In genomic region chr10:118488710-118489497, GRCh38 we compare ENCODE assay signal across 1 cellular context.
TF ChIP-seq lines count a peak whose summit lies in the region.

No MANE protein-coding gene starts in this region.

TF ChIP-seq in K562, 482 proteins besides CTCF, POLR2A, EP300 and RAD21 (continued from another document):
- TF ChIP-seq ZNF280A (IDR thresholded peaks at IDR 0.05; ENCODE audit: low read depth, partially characterized antibody) (peak; percentile 57), MAFK (IDR thresholded peaks at IDR 0.05; ENCODE audit: low read length) (peak; percentile 49), MAFG (tag; conservative IDR thresholded peaks at IDR 0.05) (peak; percentile 77), SMAD2 (IDR thresholded peaks at IDR 0.05; ENCODE audit: low read depth, low read length) (no peak), STAT5A (IDR thresholded peaks at IDR 0.05; ENCODE audit: borderline replicate concordance, low read length) (no peak), DPF2 (IDR thresholded peaks at IDR 0.05) (0 out of 2 replicates have a peak, but pooled peaks have one; percentile 35), GABPB1 (CRISPR knock-in tag; IDR thresholded peaks at IDR 0.05) (no peak), BACH1 (tag; IDR thresholded peaks at IDR 0.05) (no peak), CBFA2T3 (IDR thresholded peaks at IDR 0.05) (0 out of 2 replicates have a peak, but pooled peaks have one; percentile 3), BDP1 (IDR thresholded peaks at IDR 0.05; ENCODE audit: insufficient read depth, insufficient read length) (no peak), RBM39 (optimal IDR thresholded peaks at IDR 0.05; ENCODE audit: low read depth, low read length) (no peak), NFIC (IDR thresholded peaks at IDR 0.05) (peak; percentile 52; the same call in 1 of the 2 replicates), ZNF449 (CRISPR knock-in tag; IDR thresholded peaks at IDR 0.05) (no peak), ZZZ3 (IDR thresholded peaks at IDR 0.05) (no peak), ZNF134 (CRISPR knock-in tag; conservative IDR thresholded peaks at IDR 0.05) (no peak), NFRKB (IDR thresholded peaks at IDR 0.05; ENCODE audit: low read depth) (no peak), CBX1 (IDR thresholded peaks at IDR 0.05; ENCODE audit: low read depth) (no peak), SP1 (CRISPR knock-in tag; IDR thresholded peaks at IDR 0.05) (no peak), HNRNPL (IDR thresholded peaks at IDR 0.05; ENCODE audit: low read depth, low read length) (no peak), ELK3 (CRISPR knock-in tag; IDR thresholded peaks at IDR 0.05) (no peak), EHMT2 (IDR thresholded peaks at IDR 0.05) (peak; percentile 77; the same call in 1 of the 2 replicates), ZNF316 (IDR thresholded peaks at IDR 0.05) (peak; percentile 79), EP400 (IDR thresholded peaks at IDR 0.05) (no peak), ZNF592 (IDR thresholded peaks at IDR 0.05) (0 out of 2 replicates have a peak, but pooled peaks have one; percentile 25), CREM (IDR thresholded peaks at IDR 0.05; ENCODE audit: low read depth) (no peak), ZNF124 (CRISPR knock-in tag; IDR thresholded peaks at IDR 0.05) (no peak), CREB1 (IDR thresholded peaks at IDR 0.05) (no peak), CREB1 (CRISPR knock-in tag; IDR thresholded peaks at IDR 0.05) (no peak)
- TF ChIP-seq, protein P1, sequence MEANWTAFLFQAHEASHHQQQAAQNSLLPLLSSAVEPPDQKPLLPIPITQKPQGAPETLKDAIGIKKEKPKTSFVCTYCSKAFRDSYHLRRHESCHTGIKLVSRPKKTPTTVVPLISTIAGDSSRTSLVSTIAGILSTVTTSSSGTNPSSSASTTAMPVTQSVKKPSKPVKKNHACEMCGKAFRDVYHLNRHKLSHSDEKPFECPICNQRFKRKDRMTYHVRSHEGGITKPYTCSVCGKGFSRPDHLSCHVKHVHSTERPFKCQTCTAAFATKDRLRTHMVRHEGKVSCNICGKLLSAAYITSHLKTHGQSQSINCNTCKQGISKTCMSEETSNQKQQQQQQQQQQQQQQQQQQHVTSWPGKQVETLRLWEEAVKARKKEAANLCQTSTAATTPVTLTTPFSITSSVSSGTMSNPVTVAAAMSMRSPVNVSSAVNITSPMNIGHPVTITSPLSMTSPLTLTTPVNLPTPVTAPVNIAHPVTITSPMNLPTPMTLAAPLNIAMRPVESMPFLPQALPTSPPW (CRISPR knock-in tag; IDR thresholded peaks at IDR 0.05) = no peak
- TF ChIP-seq, protein P2, sequence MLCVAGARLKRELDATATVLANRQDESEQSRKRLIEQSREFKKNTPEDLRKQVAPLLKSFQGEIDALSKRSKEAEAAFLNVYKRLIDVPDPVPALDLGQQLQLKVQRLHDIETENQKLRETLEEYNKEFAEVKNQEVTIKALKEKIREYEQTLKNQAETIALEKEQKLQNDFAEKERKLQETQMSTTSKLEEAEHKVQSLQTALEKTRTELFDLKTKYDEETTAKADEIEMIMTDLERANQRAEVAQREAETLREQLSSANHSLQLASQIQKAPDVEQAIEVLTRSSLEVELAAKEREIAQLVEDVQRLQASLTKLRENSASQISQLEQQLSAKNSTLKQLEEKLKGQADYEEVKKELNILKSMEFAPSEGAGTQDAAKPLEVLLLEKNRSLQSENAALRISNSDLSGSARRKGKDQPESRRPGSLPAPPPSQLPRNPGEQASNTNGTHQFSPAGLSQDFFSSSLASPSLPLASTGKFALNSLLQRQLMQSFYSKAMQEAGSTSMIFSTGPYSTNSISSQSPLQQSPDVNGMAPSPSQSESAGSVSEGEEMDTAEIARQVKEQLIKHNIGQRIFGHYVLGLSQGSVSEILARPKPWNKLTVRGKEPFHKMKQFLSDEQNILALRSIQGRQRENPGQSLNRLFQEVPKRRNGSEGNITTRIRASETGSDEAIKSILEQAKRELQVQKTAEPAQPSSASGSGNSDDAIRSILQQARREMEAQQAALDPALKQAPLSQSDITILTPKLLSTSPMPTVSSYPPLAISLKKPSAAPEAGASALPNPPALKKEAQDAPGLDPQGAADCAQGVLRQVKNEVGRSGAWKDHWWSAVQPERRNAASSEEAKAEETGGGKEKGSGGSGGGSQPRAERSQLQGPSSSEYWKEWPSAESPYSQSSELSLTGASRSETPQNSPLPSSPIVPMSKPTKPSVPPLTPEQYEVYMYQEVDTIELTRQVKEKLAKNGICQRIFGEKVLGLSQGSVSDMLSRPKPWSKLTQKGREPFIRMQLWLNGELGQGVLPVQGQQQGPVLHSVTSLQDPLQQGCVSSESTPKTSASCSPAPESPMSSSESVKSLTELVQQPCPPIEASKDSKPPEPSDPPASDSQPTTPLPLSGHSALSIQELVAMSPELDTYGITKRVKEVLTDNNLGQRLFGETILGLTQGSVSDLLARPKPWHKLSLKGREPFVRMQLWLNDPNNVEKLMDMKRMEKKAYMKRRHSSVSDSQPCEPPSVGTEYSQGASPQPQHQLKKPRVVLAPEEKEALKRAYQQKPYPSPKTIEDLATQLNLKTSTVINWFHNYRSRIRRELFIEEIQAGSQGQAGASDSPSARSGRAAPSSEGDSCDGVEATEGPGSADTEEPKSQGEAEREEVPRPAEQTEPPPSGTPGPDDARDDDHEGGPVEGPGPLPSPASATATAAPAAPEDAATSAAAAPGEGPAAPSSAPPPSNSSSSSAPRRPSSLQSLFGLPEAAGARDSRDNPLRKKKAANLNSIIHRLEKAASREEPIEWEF (CRISPR knock-in tag; IDR thresholded peaks at IDR 0.05) = no peak
- TF ChIP-seq, protein P3, sequence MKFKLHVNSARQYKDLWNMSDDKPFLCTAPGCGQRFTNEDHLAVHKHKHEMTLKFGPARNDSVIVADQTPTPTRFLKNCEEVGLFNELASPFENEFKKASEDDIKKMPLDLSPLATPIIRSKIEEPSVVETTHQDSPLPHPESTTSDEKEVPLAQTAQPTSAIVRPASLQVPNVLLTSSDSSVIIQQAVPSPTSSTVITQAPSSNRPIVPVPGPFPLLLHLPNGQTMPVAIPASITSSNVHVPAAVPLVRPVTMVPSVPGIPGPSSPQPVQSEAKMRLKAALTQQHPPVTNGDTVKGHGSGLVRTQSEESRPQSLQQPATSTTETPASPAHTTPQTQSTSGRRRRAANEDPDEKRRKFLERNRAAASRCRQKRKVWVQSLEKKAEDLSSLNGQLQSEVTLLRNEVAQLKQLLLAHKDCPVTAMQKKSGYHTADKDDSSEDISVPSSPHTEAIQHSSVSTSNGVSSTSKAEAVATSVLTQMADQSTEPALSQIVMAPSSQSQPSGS (CRISPR knock-in tag; IDR thresholded peaks at IDR 0.05) = no peak
- TF ChIP-seq, protein P4, sequence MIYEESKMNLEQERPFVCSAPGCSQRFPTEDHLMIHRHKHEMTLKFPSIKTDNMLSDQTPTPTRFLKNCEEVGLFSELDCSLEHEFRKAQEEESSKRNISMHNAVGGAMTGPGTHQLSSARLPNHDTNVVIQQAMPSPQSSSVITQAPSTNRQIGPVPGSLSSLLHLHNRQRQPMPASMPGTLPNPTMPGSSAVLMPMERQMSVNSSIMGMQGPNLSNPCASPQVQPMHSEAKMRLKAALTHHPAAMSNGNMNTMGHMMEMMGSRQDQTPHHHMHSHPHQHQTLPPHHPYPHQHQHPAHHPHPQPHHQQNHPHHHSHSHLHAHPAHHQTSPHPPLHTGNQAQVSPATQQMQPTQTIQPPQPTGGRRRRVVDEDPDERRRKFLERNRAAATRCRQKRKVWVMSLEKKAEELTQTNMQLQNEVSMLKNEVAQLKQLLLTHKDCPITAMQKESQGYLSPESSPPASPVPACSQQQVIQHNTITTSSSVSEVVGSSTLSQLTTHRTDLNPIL (CRISPR knock-in tag; IDR thresholded peaks at IDR 0.05) = no peak
TF ChIP-seq in K562: peak in this region for 20.
